In genomic region chr7:91995391-91995790, GRCh38 we compare ENCODE assay signal across 11 cellular contexts. TPM values are rescaled to one million over a fixed set of nuclear protein-coding genes. Genes with fewer than 3 reads are reported as not detected.
DNase-seq lines count a peak whose midpoint lies in the region; ATAC-seq and TF ChIP-seq lines count a peak whose summit lies in the region.
"Had no signal": no experiment of that assay in that cellular context is flagged by ENCODE, and none has a peak within 500 bp of the region (broad histone marks: within the 10 kb centered on the region; RNA-seq: fewer than 3 reads in every experiment).

No MANE protein-coding gene starts in this region.

- DNase-seq in GM12865 (ENCODE audit: low read depth) (peak; percentile 83), KBM-7 (no peak), activated gamma-delta T cell treated with Interleukin-2 at 50 U/mL for 16 hours (no peak)
- no peak for DNase-seq in activated CD8-positive, alpha-beta T cell treated with anti-CD3 and anti-CD28 coated beads for 36 hours
- DNase-seq in activated CD4-positive, CD25-positive, alpha-beta regulatory T cell treated with anti-CD3 and anti-CD28 coated beads, Interleukin-2, amount 50 U/mL, for 72 hours: no peak
- DNase-seq: activated B cell treated with CpG ODN at 0.5 μM for 24 hours, GF-D8 had no signal

- no peak overlapping the region for H3K4me3 ChIP-seq in GM12865 (ENCODE audit: low read depth, low read length)

- H3K36me3 Mint-ChIP-seq in activated CD8-positive, alpha-beta T cell treated with anti-CD3 and anti-CD28 coated beads for 36 hours (ENCODE audit: low read depth): peaks cover 32% of the 10 kb centered on the region

- CTCF ChIA-PET in activated CD8-positive, alpha-beta T cell treated with anti-CD3 and anti-CD28 coated beads for 36 hours (lab: Charles Lee): no interaction called here

- no peaks in the 10 kb centered on the region for H3K4me1 Mint-ChIP-seq in activated CD8-positive, alpha-beta T cell treated with anti-CD3 and anti-CD28 coated beads for 36 hours (ENCODE audit: low read depth)
- H3K4me1 Mint-ChIP-seq: activated B cell treated with CpG ODN at 0.5 μM for 24 hours had no signal

- no peak for TF ChIP-seq CTCF in GM12865 (IDR thresholded peaks at IDR 0.05; ENCODE audit: insufficient read depth, low read depth, low read length, missing control alignments)
- no peak for TF ChIP-seq CTCF in activated CD8-positive, alpha-beta T cell treated with anti-CD3 and anti-CD28 coated beads for 36 hours (IDR thresholded peaks at IDR 0.05)

- no peak overlapping the region for H3K4me3 Mint-ChIP-seq in activated CD8-positive, alpha-beta T cell treated with anti-CD3 and anti-CD28 coated beads for 36 hours
- H3K4me3 Mint-ChIP-seq: activated B cell treated with CpG ODN at 0.5 μM for 24 hours; stimulated activated naive CD8-positive, alpha-beta T cell treated with anti-CD3 and anti-CD28 coated beads, Interleukin-15, Interleukin-2, amounts not matched to agents 100 ng/mL and 50 ng/mL, for 24 hours had no signal

- in situ Hi-C loops in KBM-7 (cut with MboI; ENCODE audit: low pct_unique_long_range_greater_than_20kb, low sequenced_read_pairs): no loop called here

- ATAC-seq in GM19351 (IDR thresholded peaks at IDR 0.05; ENCODE audit: unreplicated experiment) (peak; percentile 97), HG02759 (IDR thresholded peaks at IDR 0.05; ENCODE audit: unreplicated experiment) (peak; percentile 93), HG03457 (IDR thresholded peaks at IDR 0.05; ENCODE audit: unreplicated experiment) (peak; percentile 82)
- no peak for ATAC-seq in activated CD8-positive, alpha-beta T cell treated with anti-CD3 and anti-CD28 coated beads for 36 hours

- POLR2A ChIA-PET in activated CD8-positive, alpha-beta T cell treated with anti-CD3 and anti-CD28 coated beads for 36 hours (lab: Charles Lee): interaction anchor here (0.6 to 0.7 kb wide), 2 partner anchors 23 to 73 kb away, joined by 3 read pairs; no protein-coding TSS in a partner anchor

- no peaks in the 10 kb centered on the region for H3K27me3 Mint-ChIP-seq in activated CD8-positive, alpha-beta T cell treated with anti-CD3 and anti-CD28 coated beads for 36 hours
- H3K27me3 Mint-ChIP-seq: activated B cell treated with CpG ODN at 0.5 μM for 24 hours; stimulated activated naive CD8-positive, alpha-beta T cell treated with anti-CD3 and anti-CD28 coated beads, Interleukin-15, Interleukin-2, amounts not matched to agents 100 ng/mL and 50 ng/mL, for 24 hours had no signal

- intact Hi-C loops in activated CD8-positive, alpha-beta T cell treated with anti-CD3 and anti-CD28 coated beads for 36 hours (cut with micrococcal nuclease): no loop called here

- no peaks in the 10 kb centered on the region for H3K9me3 Mint-ChIP-seq in activated CD8-positive, alpha-beta T cell treated with anti-CD3 and anti-CD28 coated beads for 36 hours
- H3K9me3 Mint-ChIP-seq: activated B cell treated with CpG ODN at 0.5 μM for 24 hours; stimulated activated naive CD8-positive, alpha-beta T cell treated with anti-CD3 and anti-CD28 coated beads, Interleukin-15, Interleukin-2, amounts not matched to agents 100 ng/mL and 50 ng/mL, for 24 hours had no signal

- H3K27ac Mint-ChIP-seq in activated CD8-positive, alpha-beta T cell treated with anti-CD3 and anti-CD28 coated beads for 36 hours: no peak overlapping the region
- H3K27ac Mint-ChIP-seq: activated B cell treated with CpG ODN at 0.5 μM for 24 hours; stimulated activated naive CD8-positive, alpha-beta T cell treated with anti-CD3 and anti-CD28 coated beads, Interleukin-15, Interleukin-2, amounts not matched to agents 100 ng/mL and 50 ng/mL, for 24 hours had no signal

RNA-seq across cellular contexts. Expression of gene AKAP9, which starts 54.7 kb away (rescaled TPM):
- total RNA-seq in activated CD8-positive, alpha-beta T cell treated with anti-CD3 and anti-CD28 coated beads for 36 hours: 10 to 100 TPM; 24.8 to 28.4 TPM
